Comparison of ENCODE assay signal across 8 cellular contexts in the genomic region with DNA sequence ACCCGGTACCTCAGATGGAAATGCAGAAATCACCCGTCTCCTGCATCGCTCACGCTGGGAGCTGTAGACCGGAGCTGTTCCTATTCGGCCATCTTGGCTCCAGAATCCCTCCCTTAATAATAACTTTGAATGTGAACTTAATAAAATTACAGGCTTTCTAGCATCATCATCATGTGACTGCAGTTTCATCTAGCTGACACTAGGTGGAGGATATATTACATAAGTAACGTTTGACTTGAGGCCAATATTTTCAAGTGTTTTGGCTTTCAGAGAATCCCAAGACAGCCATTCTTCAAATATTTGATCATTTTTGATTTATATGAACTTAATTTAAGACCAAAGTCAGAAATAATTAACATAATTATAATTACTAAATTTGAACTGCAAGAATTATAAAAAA.
DNase-seq lines count a peak whose midpoint lies in the region; ATAC-seq and TF ChIP-seq lines count a peak whose summit lies in the region.

No MANE protein-coding gene starts in this region.

- H3K4me3 ChIP-seq in PC-3 (ENCODE audit: low read length): no peak overlapping the region
- no peak overlapping the region for H3K4me3 ChIP-seq in ovary
- no peak overlapping the region for H3K4me3 ChIP-seq in prostate gland

- TF ChIP-seq POLR2A in ovary (IDR thresholded peaks at IDR 0.05): no peak
- no peak for TF ChIP-seq POLR2A in prostate gland (IDR thresholded peaks at IDR 0.05)

- H3K27ac ChIP-seq in C4-2B (no peak overlapping the region), PC-3 (ENCODE audit: low read length) (no peak overlapping the region), ovary (no peak overlapping the region), prostate gland (no peak overlapping the region)

- H3F3A ChIP-seq in PC-3 (ENCODE audit: low read length, unreplicated experiment): no peaks in the 10 kb centered on the region

- CTCF ChIA-PET in PC-3 (lab: Charles Lee): interaction anchor here (0.5 kb wide), 1 partner anchor 906 kb away, joined by 3 read pairs; no protein-coding TSS in a partner anchor

- no TSS peak for BruUV-seq in PC-3 (replicated peaks; lab: Mats Ljungman, UMichigan)

- H3K4me1 ChIP-seq in PC-3 (ENCODE audit: insufficient read depth, low read length) (no peaks in the 10 kb centered on the region), ovary (ENCODE audit: insufficient read depth) (no peaks in the 10 kb centered on the region), prostate gland (replicated peaks) (no peaks in the 10 kb centered on the region)

- no peaks in the 10 kb centered on the region for H3K79me2 ChIP-seq in PC-3 (ENCODE audit: low read length)

- ATAC-seq in PC-3 (peak; percentile 24; the same call in 1 of the 2 replicates), HG03439 (IDR thresholded peaks at IDR 0.05; ENCODE audit: unreplicated experiment) (no peak)

- H2AFZ ChIP-seq in PC-3 (ENCODE audit: low read length): 0 out of 2 replicates have a peak overlapping the region, but pooled peaks have one; percentile 57

- no peak overlapping the region for H3K9ac ChIP-seq in PC-3 (ENCODE audit: low read length)

- H3K4me2 ChIP-seq in PC-3 (ENCODE audit: low read length): no peak overlapping the region

- peak; percentile 74 for TF ChIP-seq CTCF in C4-2B (conservative IDR thresholded peaks at IDR 0.05)
- peak; percentile 60 for TF ChIP-seq CTCF in PC-3 (conservative IDR thresholded peaks at IDR 0.05; ENCODE audit: low read depth, low read length)
- TF ChIP-seq CTCF in ovary (IDR thresholded peaks at IDR 0.05): no peak
- TF ChIP-seq CTCF in prostate gland (IDR thresholded peaks at IDR 0.05): peak in 1 of 4 experiments; percentile 9

- H3K9me2 ChIP-seq in PC-3 (replicated peaks; ENCODE audit: low read length): no peaks in the 10 kb centered on the region

- H4K20me1 ChIP-seq in PC-3 (ENCODE audit: low read length): no peaks in the 10 kb centered on the region

- H3K27me3 ChIP-seq in PC-3 (ENCODE audit: low read length): no peaks in the 10 kb centered on the region
- no peaks in the 10 kb centered on the region for H3K27me3 ChIP-seq in ovary
- H3K27me3 ChIP-seq in prostate gland (replicated peaks; ENCODE audit: insufficient read depth): no peaks in the 10 kb centered on the region

- H3K9me3 ChIP-seq in PC-3 (ENCODE audit: low read length) (no peaks in the 10 kb centered on the region), ovary (no peaks in the 10 kb centered on the region), prostate gland (no peaks in the 10 kb centered on the region)

- no peak for TF ChIP-seq EP300 in ovary (IDR thresholded peaks at IDR 0.05)

- WGBS in ovary, 3 donors: 86 to 89% (median 86%) methylated on average over 7 of the region's 7 CpGs
- 92% methylated on average over 7 of the region's 7 CpGs for WGBS in prostate gland

- POLR2A ChIA-PET in PC-3 (lab: Charles Lee; ENCODE audit: unreplicated experiment): no interaction called here

- H3K36me3 ChIP-seq in PC-3 (ENCODE audit: low read depth, low read length) (no peaks in the 10 kb centered on the region), ovary (no peaks in the 10 kb centered on the region), prostate gland (no peaks in the 10 kb centered on the region)

- intact Hi-C loops in PC-3 (cut with micrococcal nuclease) (loop anchor here (2.0 kb wide), 1 partner anchor 15 kb away; no protein-coding TSS in a partner anchor), ovary (cut with DNase I) (no loop called here), prostate gland (cut with DNase I) (no loop called here)

- DNase-seq in HPDE6-E6E7 (ENCODE audit: extremely low spot score): peak; percentile 10
- DNase-seq in PC-3: peak; percentile 68
- DNase-seq in glomerular visceral epithelial cell (ENCODE audit: extremely low spot score): peak; percentile 6
- DNase-seq in ovary: no peak
- no peak for DNase-seq in stimulated activated naive CD4-positive, alpha-beta T cell treated with Interleukin-2 at 50 U/mL for 16 hours (lab: John Stamatoyannopoulos, UW)
- no peak for DNase-seq in prostate gland (ENCODE audit: low spot score)

Comparison
In these comparisons a context has a peak if more than half of its experiments do, and no peak if none do; other contexts are left out.
1. CTCF ChIP-seq: peak in C4-2B (single experiment) and PC-3 (single experiment); none in ovary (0 of 3).
2. DNase-seq: peak in HPDE6-E6E7 (single experiment), PC-3 (single experiment) and glomerular visceral epithelial cell (single experiment); none in ovary (0 of 5), stimulated activated naive CD4-positive, alpha-beta T cell treated with Interleukin-2 at 50 U/mL for 16 hours (single experiment) and prostate gland (single experiment).